ENCODE assay signal across 16 cellular contexts in the genomic region with DNA sequence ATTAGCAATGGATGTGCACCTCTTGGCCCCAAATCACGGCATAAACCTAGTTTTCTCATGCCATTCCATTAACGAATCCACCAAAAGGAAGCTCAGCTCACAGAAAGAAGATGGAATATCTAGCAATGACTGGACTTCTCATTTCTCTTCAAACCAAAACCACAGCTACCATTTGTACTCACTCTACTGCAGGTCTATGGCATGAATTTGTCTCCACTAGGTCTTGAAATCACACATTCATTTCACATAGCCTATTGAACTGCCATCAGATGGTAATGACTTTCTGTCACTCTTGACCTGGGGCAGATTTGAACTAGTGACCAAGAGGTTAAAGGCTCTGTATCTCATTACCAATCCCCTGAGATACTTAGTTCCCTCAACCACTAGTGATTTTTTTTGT.
"Had no signal": no experiment of that assay in that cellular context is flagged by ENCODE, and none has a peak within 500 bp of the region (broad histone marks: within the 10 kb centered on the region; RNA-seq: fewer than 3 reads in every experiment).

No MANE protein-coding gene starts in this region.

- H3K4me3 Mint-ChIP-seq: naive B cell; stimulated activated memory B cell treated with anti-CD40 and anti-IgM and Interleukin-4, amounts not matched to agents 10 μg/mL and 1 μg/mL and 100 μg/mL, for 72 hours had no signal

- ATAC-seq: esophagus mucosa; heart left ventricle; psoas muscle; right lobe of liver; stimulated activated memory B cell treated with anti-CD40 and anti-IgM and Interleukin-4, amounts not matched to agents 10 μg/mL and 1 μg/mL and 100 μg/mL, for 72 hours had no signal

- H3K4me3 ChIP-seq: heart left ventricle, psoas muscle, right lobe of liver had no signal

- FAIRE-seq: endometrium, frontal cortex had no signal

- H3K4me1 Mint-ChIP-seq: naive B cell; stimulated activated memory B cell treated with anti-CD40 and anti-IgM and Interleukin-4, amounts not matched to agents 10 μg/mL and 1 μg/mL and 100 μg/mL, for 72 hours had no signal

- H3K9me3 ChIP-seq: heart left ventricle, neutrophil, psoas muscle, right lobe of liver had no signal

- H3K36me3 Mint-ChIP-seq: stimulated activated memory B cell treated with anti-CD40 and anti-IgM and Interleukin-4, amounts not matched to agents 10 μg/mL and 1 μg/mL and 100 μg/mL, for 72 hours had no signal

- H3K27ac ChIP-seq: heart left ventricle, neutrophil, psoas muscle, right lobe of liver had no signal

- H3K36me3 ChIP-seq: right lobe of liver had no signal

- H3K27me3 Mint-ChIP-seq: naive B cell; stimulated activated memory B cell treated with anti-CD40 and anti-IgM and Interleukin-4, amounts not matched to agents 10 μg/mL and 1 μg/mL and 100 μg/mL, for 72 hours had no signal

- H3K9me3 Mint-ChIP-seq: naive B cell; stimulated activated memory B cell treated with anti-CD40 and anti-IgM and Interleukin-4, amounts not matched to agents 10 μg/mL and 1 μg/mL and 100 μg/mL, for 72 hours had no signal

- H3K4me1 ChIP-seq: heart left ventricle, psoas muscle had no signal

- DNase-seq: effector memory CD4-positive, alpha-beta T cell; heart left ventricle; hippocampal formation; mesendoderm; naive B cell; psoas muscle; retina; right lobe of liver; stimulated activated CD4-positive, alpha-beta T cell treated with anti-CD3 and anti-CD28 coated beads, Interleukin-4, amount 100 ng/mL, for 1 hour; stimulated activated CD8-positive, alpha-beta memory T cell treated with anti-CD3 and anti-CD28 coated beads, Interleukin-4, amount 100 ng/mL, for 48 hours; trophoblast cell had no signal

- H3K27ac Mint-ChIP-seq: naive B cell; stimulated activated memory B cell treated with anti-CD40 and anti-IgM and Interleukin-4, amounts not matched to agents 10 μg/mL and 1 μg/mL and 100 μg/mL, for 72 hours had no signal

- H3K27me3 ChIP-seq: heart left ventricle, neutrophil, right lobe of liver had no signal
